1 cellular context compared by ENCODE assay signal in genomic region chr1:173190101-173190895, GRCh38.
TF ChIP-seq lines count a peak whose summit lies in the region.

No MANE protein-coding gene starts in this region.

TF ChIP-seq in GM12878, 131 proteins besides CTCF, POLR2A, EP300 and RAD21 (continued from another document):
- TF ChIP-seq USF2 (IDR thresholded peaks at IDR 0.05; ENCODE audit: borderline replicate concordance, low read depth, low read length) (no peak), RAD51 (IDR thresholded peaks at IDR 0.05) (no peak), BHLHE40 (IDR thresholded peaks at IDR 0.05; ENCODE audit: borderline replicate concordance in 1 of 2, low read depth in 2 of 2, low read length in 1 of 2) (0 out of 4 replicates have a peak, but pooled peaks of 1 of the 2 experiments have one; percentile 17), ZNF687 (IDR thresholded peaks at IDR 0.05) (peak; percentile 41; the same call in 1 of the 2 replicates), RELB (IDR thresholded peaks at IDR 0.05; ENCODE audit: low read depth) (no peak), SRF (IDR thresholded peaks at IDR 0.05; ENCODE audit: low read depth in 2 of 2, low read length in 2 of 2) (no peak), MXI1 (IDR thresholded peaks at IDR 0.05; ENCODE audit: low read depth, low read length) (no peak), ZBTB40 (IDR thresholded peaks at IDR 0.05; ENCODE audit: borderline replicate concordance) (no peak), MYB (IDR thresholded peaks at IDR 0.05; ENCODE audit: borderline replicate concordance, low read depth, low read length) (no peak)
